8 cellular contexts compared by ENCODE assay signal in the genomic region with DNA sequence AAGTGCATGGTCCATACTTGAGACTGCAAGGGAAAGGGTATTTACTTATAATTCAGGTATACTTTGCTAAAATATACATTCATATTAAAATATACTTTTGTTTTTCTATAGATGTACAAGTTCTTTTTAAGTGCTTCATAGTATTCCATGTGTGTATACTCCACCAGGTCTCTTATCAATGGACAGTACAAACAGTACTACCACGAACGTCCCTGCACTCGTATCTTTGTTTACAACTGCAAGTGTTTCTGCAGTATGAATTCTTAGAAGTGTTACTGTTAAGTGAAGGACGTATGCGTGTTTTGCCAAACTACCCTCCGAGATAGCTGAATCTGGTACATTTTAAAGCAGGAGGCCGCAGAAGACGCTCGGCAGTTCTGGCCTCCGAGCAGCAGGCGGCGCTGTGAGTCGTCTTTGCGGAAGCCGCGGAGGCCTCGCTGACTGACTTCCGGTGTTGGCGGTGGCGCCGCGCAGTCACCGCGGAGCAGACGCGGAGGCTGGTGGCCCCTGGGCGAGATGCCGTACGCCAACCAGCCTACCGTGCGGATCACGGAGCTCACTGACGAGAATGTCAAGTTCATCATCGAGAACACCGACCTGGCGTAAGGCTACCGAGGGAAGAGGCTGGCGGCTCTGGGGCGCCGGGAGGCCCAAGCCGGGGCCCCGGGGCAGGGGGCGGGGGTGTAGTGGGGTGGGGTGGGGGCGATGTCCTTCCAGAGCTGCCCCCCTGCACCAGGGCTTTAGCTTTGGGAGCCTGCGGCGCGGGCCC. TPM values are rescaled to one million over a fixed set of nuclear protein-coding genes. Genes with fewer than 3 reads are reported as not detected.
DNase-seq lines count a peak whose midpoint lies in the region; ATAC-seq and TF ChIP-seq lines count a peak whose summit lies in the region.

A gene (plus strand): TSS at position 471 of the 769 bp plus-strand sequence. CDS start 46 bp downstream, at position 517.

- H3K27me3 ChIP-seq in adrenal gland (no peaks in the 10 kb centered on the region), psoas muscle (ENCODE audit: insufficient read depth in 3 of 3, low read length in 2 of 3) (no peaks in the 10 kb centered on the region)

- H3K27ac ChIP-seq in adrenal gland: peak within 1 kb of the TSS in 3 of 5 donors; percentile 72 to 91 (median 74)
- H3K27ac ChIP-seq in psoas muscle: peak within 1 kb of the TSS; percentile 83
- peak within 1 kb of the TSS; percentile 59 for H3K27ac ChIP-seq in urinary bladder (ENCODE audit: low read depth)

- intact Hi-C loops in adrenal gland (cut with DNase I): no loop called here
- intact Hi-C loops in left cardiac atrium (cut with DNase I): no loop called here
- intact Hi-C loops in psoas muscle (cut with DNase I): no loop called here

- TF ChIP-seq CTCF in GM12872 (IDR thresholded peaks at IDR 0.05; ENCODE audit: insufficient read depth, low read depth, low read length): peak; percentile 97
- TF ChIP-seq CTCF in adrenal gland (IDR thresholded peaks at IDR 0.05): peak; percentile 85 to 99 (median 94)
- TF ChIP-seq CTCF in psoas muscle (IDR thresholded peaks at IDR 0.05): peak; percentile 94

- peaks cover 6 to 24% of the 10 kb centered on the region in 2 donors for H3K4me1 ChIP-seq in adrenal gland (replicated peaks in 1 of 2)
- H3K4me1 ChIP-seq in psoas muscle: peaks cover 17% of the 10 kb centered on the region
- H3K4me1 ChIP-seq in urinary bladder (ENCODE audit: insufficient read depth): no peaks in the 10 kb centered on the region

- peak; percentile 91 for ATAC-seq in HG02610 (IDR thresholded peaks at IDR 0.05; ENCODE audit: unreplicated experiment)
- ATAC-seq in left cardiac atrium: peak; percentile 93 to 96
- ATAC-seq in psoas muscle: peak; percentile 91 to 98 (median 94)

- 1% methylated on average over 31 to 47 of the region's 47 CpGs for WGBS in adrenal gland, 4 donors
- 2% methylated on average over 43 to 47 of the region's 47 CpGs for WGBS in psoas muscle, 3 donors
- under 1% methylated on average over 47 of the region's 47 CpGs for WGBS in urinary bladder

- DNase-seq in NCI-H1092 treated with DMSO at 0.1 percent for 48 hours (lab: John Stamatoyannopoulos, UW) (peak; percentile 72), T-helper 1 cell (peak; percentile 81 to 92 (median 87)), adrenal gland (peak; percentile 85 to 95 (median 89)), left cardiac atrium (peak; percentile 91), psoas muscle (peak; percentile 90 to 94)

- peaks cover 0 to 72% of the 10 kb centered on the region in 2 donors for H3K36me3 ChIP-seq in adrenal gland (replicated peaks in 1 of 2)
- H3K36me3 ChIP-seq in psoas muscle (ENCODE audit: insufficient read depth in 1 of 2, low read depth in 1 of 2): peaks cover 14 to 88% of the 10 kb centered on the region in 2 donors
- H3K36me3 ChIP-seq in urinary bladder (ENCODE audit: insufficient read depth): peaks cover 5% of the 10 kb centered on the region

- peak within 1 kb of the TSS; percentile 35 to 97 (median 62) for H3K4me3 ChIP-seq in adrenal gland
- H3K4me3 ChIP-seq in psoas muscle: peak within 1 kb of the TSS; percentile 90
- H3K4me3 ChIP-seq in urinary bladder (ENCODE audit: low read depth, low read length): peak within 1 kb of the TSS; percentile 98

- H3K9me3 ChIP-seq in adrenal gland (replicated peaks in 1 of 3) (no peaks in the 10 kb centered on the region), psoas muscle (no peaks in the 10 kb centered on the region)

- TF ChIP-seq POLR2A in adrenal gland (IDR thresholded peaks at IDR 0.05): peak; percentile 86 to 93

RNA-seq across cellular contexts. Expression of the gene that starts here (rescaled TPM):
- total RNA-seq in adrenal gland (100 to 1,000 TPM in 3 of 8 donors, 10 to 100 TPM in 5; 52.8 to 147 (median 84.7) TPM), left cardiac atrium (10 to 100 TPM; 33.2 to 41.9 TPM), psoas muscle (10 to 100 TPM; 48.7 to 60.1 (median 53.1) TPM), urinary bladder (54.9 TPM)
- polyA plus RNA-seq in adrenal gland (10 to 100 TPM; 28.3 to 73.9 (median 32.4) TPM), psoas muscle (10 to 100 TPM; 45.1 to 97.1 (median 61.7) TPM), urinary bladder (75.1 TPM)

Comparison
In these comparisons a context has a peak if more than half of its experiments do, and no peak if none do; other contexts are left out.
1. Peak in every context shown above with its lines: DNase-seq, ATAC-seq, H3K4me3 ChIP-seq and H3K27ac ChIP-seq.